ENCODE assay signal across 12 cellular contexts in the genomic region with DNA sequence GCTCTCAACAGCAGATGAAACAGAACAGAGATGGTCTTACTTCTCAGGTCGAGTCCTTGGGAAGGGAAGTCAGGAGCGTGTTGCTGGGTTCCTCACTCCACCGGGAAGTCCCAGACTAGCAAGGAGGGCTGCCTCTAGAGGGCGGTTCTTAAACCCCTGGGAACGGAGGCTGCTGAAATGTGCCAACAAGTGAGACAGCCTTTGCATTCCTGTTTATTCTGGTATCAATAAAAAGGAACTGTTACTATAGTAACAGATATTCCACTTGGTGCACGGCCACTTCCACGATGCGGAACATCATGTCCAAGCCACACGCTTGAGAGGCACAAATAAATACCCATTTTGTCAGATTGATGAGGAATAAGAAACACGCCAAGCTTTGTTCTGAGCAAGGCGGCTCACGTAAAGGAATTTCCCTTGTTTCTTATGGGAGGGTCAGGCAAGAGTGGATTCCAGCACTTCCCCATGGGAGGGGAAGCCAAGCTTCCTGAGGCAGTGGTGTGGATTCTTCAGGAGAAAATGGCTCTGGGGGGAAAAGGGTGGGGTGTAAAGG. TPM values are rescaled to one million over a fixed set of nuclear protein-coding genes. Genes with fewer than 3 reads are reported as not detected.
DNase-seq lines count a peak whose midpoint lies in the region; ATAC-seq and TF ChIP-seq lines count a peak whose summit lies in the region.
"Had no signal": no experiment of that assay in that cellular context is flagged by ENCODE, and none has a peak within 500 bp of the region (broad histone marks: within the 10 kb centered on the region; RNA-seq: fewer than 3 reads in every experiment).

A gene with protein sequence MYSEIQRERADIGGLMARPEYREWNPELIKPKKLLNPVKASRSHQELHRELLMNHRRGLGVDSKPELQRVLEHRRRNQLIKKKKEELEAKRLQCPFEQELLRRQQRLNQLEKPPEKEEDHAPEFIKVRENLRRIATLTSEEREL (minus strand): TSS at position 123 of the 553 bp plus-strand sequence. CDS start 7,531 bp downstream, outside the sequence.

- no peaks in the 10 kb centered on the region for H3K36me3 Mint-ChIP-seq in activated CD4-positive, alpha-beta memory T cell treated with anti-CD3 and anti-CD28 coated beads for 36 hours
- no peaks in the 10 kb centered on the region for H3K36me3 Mint-ChIP-seq in T-helper 2 cell treated with Interferon-gamma antibody and Interleukin-4, amounts not matched to agents 5 μg/mL and 100 μg/mL, for 36 hours (ENCODE audit: low read depth)
- H3K36me3 Mint-ChIP-seq in naive thymus-derived CD8-positive, alpha-beta T cell: no peaks in the 10 kb centered on the region
- H3K36me3 Mint-ChIP-seq: natural killer cell treated with Interleukin-12 subunit alpha and Interleukin-12 subunit beta and Interleukin-15 and Interleukin-18, amount 100 ng/mL, for 72 hours had no signal

- no peak within 1 kb of the TSS for H3K27ac Mint-ChIP-seq in activated CD4-positive, alpha-beta memory T cell treated with anti-CD3 and anti-CD28 coated beads for 36 hours
- H3K27ac Mint-ChIP-seq in T-helper 2 cell treated with Interferon-gamma antibody and Interleukin-4, amounts not matched to agents 5 μg/mL and 100 μg/mL, for 36 hours: no peak within 1 kb of the TSS
- H3K27ac Mint-ChIP-seq in naive thymus-derived CD8-positive, alpha-beta T cell: peak within 1 kb of the TSS in 2 of 10 donors; percentile 7 to 65
- H3K27ac Mint-ChIP-seq: natural killer cell treated with Interleukin-12 subunit alpha and Interleukin-12 subunit beta and Interleukin-15 and Interleukin-18, amount 100 ng/mL, for 72 hours had no signal

- no peak within 1 kb of the TSS for H3K27ac ChIP-seq in brain microvascular endothelial cell
- H3K27ac ChIP-seq in prostate gland: peak within 1 kb of the TSS; percentile 74 to 81

- no peaks in the 10 kb centered on the region for H3K4me1 Mint-ChIP-seq in activated CD4-positive, alpha-beta memory T cell treated with anti-CD3 and anti-CD28 coated beads for 36 hours (ENCODE audit: low read depth)
- H3K4me1 Mint-ChIP-seq in T-helper 2 cell treated with Interferon-gamma antibody and Interleukin-4, amounts not matched to agents 5 μg/mL and 100 μg/mL, for 36 hours (ENCODE audit: low read depth): no peaks in the 10 kb centered on the region
- peaks cover 0 to 4% (median 0%) of the 10 kb centered on the region in 4 donors for H3K4me1 Mint-ChIP-seq in naive thymus-derived CD8-positive, alpha-beta T cell

- H3K36me3 ChIP-seq in brain microvascular endothelial cell (replicated peaks) (no peaks in the 10 kb centered on the region), prostate gland (no peaks in the 10 kb centered on the region)

- intact Hi-C loops in prostate gland (cut with DNase I): loop anchor here (2.0 kb wide), 2 partner anchors 39 to 51 kb away; no protein-coding TSS in a partner anchor
- intact Hi-C loops in activated CD4-positive, alpha-beta memory T cell treated with anti-CD3 and anti-CD28 coated beads for 36 hours (cut with micrococcal nuclease): no loop called here

- TF ChIP-seq POLR2A in prostate gland (IDR thresholded peaks at IDR 0.05): no peak

- H3K4me3 Mint-ChIP-seq in activated CD4-positive, alpha-beta memory T cell treated with anti-CD3 and anti-CD28 coated beads for 36 hours: no peak within 1 kb of the TSS
- no peak within 1 kb of the TSS for H3K4me3 Mint-ChIP-seq in T-helper 2 cell treated with Interferon-gamma antibody and Interleukin-4, amounts not matched to agents 5 μg/mL and 100 μg/mL, for 36 hours
- no peak within 1 kb of the TSS for H3K4me3 Mint-ChIP-seq in naive thymus-derived CD8-positive, alpha-beta T cell
- H3K4me3 Mint-ChIP-seq: activated T-cell treated with anti-CD3 and anti-CD28 coated beads, Interleukin-2, amount 50 U/mL, for 4 hours; natural killer cell treated with Interleukin-12 subunit alpha and Interleukin-12 subunit beta and Interleukin-15 and Interleukin-18, amount 100 ng/mL, for 72 hours had no signal

- peaks cover 9% of the 10 kb centered on the region for H3K4me1 ChIP-seq in prostate gland (replicated peaks)

- H3K27me3 Mint-ChIP-seq in activated CD4-positive, alpha-beta memory T cell treated with anti-CD3 and anti-CD28 coated beads for 36 hours: peaks cover 2% of the 10 kb centered on the region
- peaks cover 8% of the 10 kb centered on the region for H3K27me3 Mint-ChIP-seq in T-helper 2 cell treated with Interferon-gamma antibody and Interleukin-4, amounts not matched to agents 5 μg/mL and 100 μg/mL, for 36 hours (ENCODE audit: low read depth)
- peaks cover 0 to 7% (median 6%) of the 10 kb centered on the region in 5 donors for H3K27me3 Mint-ChIP-seq in naive thymus-derived CD8-positive, alpha-beta T cell

- WGBS in prostate gland: 2% methylated on average over 12 of the region's 12 CpGs

- H3K27me3 ChIP-seq in brain microvascular endothelial cell (replicated peaks) (no peaks in the 10 kb centered on the region), prostate gland (replicated peaks; ENCODE audit: insufficient read depth) (no peaks in the 10 kb centered on the region)

- ATAC-seq in naive thymus-derived CD8-positive, alpha-beta T cell: no peak
- ATAC-seq: activated T-cell treated with anti-CD3 and anti-CD28 coated beads, Interleukin-2, amount 50 U/mL, for 4 hours; natural killer cell treated with Interleukin-12 subunit alpha and Interleukin-12 subunit beta and Interleukin-15 and Interleukin-18, amount 100 ng/mL, for 72 hours had no signal

- in situ Hi-C loops in brain microvascular endothelial cell (cut with HindIII; ENCODE audit: low pct_ligation_motif_present, low sequenced_read_pairs): no loop called here

- DNase-seq in C1 segment of cervical spinal cord (lab: John Stamatoyannopoulos, UW): peak in 10 of 14 donors; percentile 12 to 56 (median 36)
- DNase-seq in brain microvascular endothelial cell: peak; percentile 45
- DNase-seq in hepatic stellate cell (ENCODE audit: low spot score): peak; percentile 60
- peak; percentile 86 for DNase-seq in prostate gland (ENCODE audit: low spot score)
- no peak for DNase-seq in activated CD4-positive, alpha-beta memory T cell treated with anti-CD3 and anti-CD28 coated beads for 36 hours
- DNase-seq in T-helper 2 cell treated with Interferon-gamma antibody and Interleukin-4, amounts not matched to agents 5 μg/mL and 100 μg/mL, for 36 hours (ENCODE audit: low spot score): no peak
- no peak for DNase-seq in DMS153 (lab: John Stamatoyannopoulos, UW)
- DNase-seq in naive thymus-derived CD8-positive, alpha-beta T cell: no peak
- DNase-seq: activated T-cell treated with anti-CD3 and anti-CD28 coated beads, Interleukin-2, amount 50 U/mL, for 4 hours; DND-41; NCI-H526 treated with DMSO at 0.1 percent for 48 hours had no signal

- H3K9me3 ChIP-seq in prostate gland: no peaks in the 10 kb centered on the region

- H3K4me3 ChIP-seq in brain microvascular endothelial cell (ENCODE audit: low read depth, low read length): no peak within 1 kb of the TSS
- peak within 1 kb of the TSS; percentile 29 for H3K4me3 ChIP-seq in prostate gland

- H3K9me3 Mint-ChIP-seq in activated CD4-positive, alpha-beta memory T cell treated with anti-CD3 and anti-CD28 coated beads for 36 hours: no peaks in the 10 kb centered on the region
- no peaks in the 10 kb centered on the region for H3K9me3 Mint-ChIP-seq in T-helper 2 cell treated with Interferon-gamma antibody and Interleukin-4, amounts not matched to agents 5 μg/mL and 100 μg/mL, for 36 hours
- no peaks in the 10 kb centered on the region for H3K9me3 Mint-ChIP-seq in naive thymus-derived CD8-positive, alpha-beta T cell
- H3K9me3 Mint-ChIP-seq: activated T-cell treated with anti-CD3 and anti-CD28 coated beads, Interleukin-2, amount 50 U/mL, for 4 hours; natural killer cell treated with Interleukin-12 subunit alpha and Interleukin-12 subunit beta and Interleukin-15 and Interleukin-18, amount 100 ng/mL, for 72 hours had no signal

- TF ChIP-seq CTCF in brain microvascular endothelial cell (IDR thresholded peaks at IDR 0.05; ENCODE audit: low read depth, low read length, missing control alignments) (peak; percentile 44), prostate gland (IDR thresholded peaks at IDR 0.05) (peak in 3 of 4 experiments; percentile 39 to 63 (median 57))

- POLR2A ChIA-PET in activated CD4-positive, alpha-beta memory T cell treated with anti-CD3 and anti-CD28 coated beads for 36 hours (lab: Charles Lee): no interaction called here
- POLR2A ChIA-PET in naive thymus-derived CD8-positive, alpha-beta T cell (lab: Charles Lee): no interaction called here

- CTCF ChIA-PET in activated CD4-positive, alpha-beta memory T cell treated with anti-CD3 and anti-CD28 coated beads for 36 hours (lab: Charles Lee): interaction anchor here (1.4 kb wide), 1 partner anchor 53 kb away, joined by 3 read pairs; no protein-coding TSS in a partner anchor

RNA-seq across cellular contexts. Expression of the gene that starts here (rescaled TPM):
- total RNA-seq in prostate gland: 10 to 100 TPM; 54.5 to 80.2 TPM
- not detected for total RNA-seq in activated CD4-positive, alpha-beta memory T cell treated with anti-CD3 and anti-CD28 coated beads for 36 hours
- total RNA-seq in naive thymus-derived CD8-positive, alpha-beta T cell: not detected
- polyA plus RNA-seq in naive thymus-derived CD8-positive, alpha-beta T cell: not detected
- total RNA-seq: activated T-cell treated with anti-CD3 and anti-CD28 coated beads, Interleukin-2, amount 50 U/mL, for 4 hours; natural killer cell treated with Interleukin-12 subunit alpha and Interleukin-12 subunit beta and Interleukin-15 and Interleukin-18, amount 100 ng/mL, for 72 hours had no signal

Comparison
In these comparisons a context has a peak if more than half of its experiments do, and no peak if none do; other contexts are left out.
1. RNA of the gene that starts here (total RNA-seq): 54.5 to 80.2 TPM in prostate gland; not detected in activated CD4-positive, alpha-beta memory T cell treated with anti-CD3 and anti-CD28 coated beads for 36 hours and not detected in naive thymus-derived CD8-positive, alpha-beta T cell; every median in the first group is over 10 times any median in the second.
2. DNase-seq: peak in C1 segment of cervical spinal cord (10 of 14), brain microvascular endothelial cell (single experiment), hepatic stellate cell (single experiment) and prostate gland (single experiment); none in activated CD4-positive, alpha-beta memory T cell treated with anti-CD3 and anti-CD28 coated beads for 36 hours (single experiment), T-helper 2 cell treated with Interferon-gamma antibody and Interleukin-4, amounts not matched to agents 5 μg/mL and 100 μg/mL, for 36 hours (single experiment), DMS153 (single experiment) and naive thymus-derived CD8-positive, alpha-beta T cell (0 of 10).